In the genomic region with DNA sequence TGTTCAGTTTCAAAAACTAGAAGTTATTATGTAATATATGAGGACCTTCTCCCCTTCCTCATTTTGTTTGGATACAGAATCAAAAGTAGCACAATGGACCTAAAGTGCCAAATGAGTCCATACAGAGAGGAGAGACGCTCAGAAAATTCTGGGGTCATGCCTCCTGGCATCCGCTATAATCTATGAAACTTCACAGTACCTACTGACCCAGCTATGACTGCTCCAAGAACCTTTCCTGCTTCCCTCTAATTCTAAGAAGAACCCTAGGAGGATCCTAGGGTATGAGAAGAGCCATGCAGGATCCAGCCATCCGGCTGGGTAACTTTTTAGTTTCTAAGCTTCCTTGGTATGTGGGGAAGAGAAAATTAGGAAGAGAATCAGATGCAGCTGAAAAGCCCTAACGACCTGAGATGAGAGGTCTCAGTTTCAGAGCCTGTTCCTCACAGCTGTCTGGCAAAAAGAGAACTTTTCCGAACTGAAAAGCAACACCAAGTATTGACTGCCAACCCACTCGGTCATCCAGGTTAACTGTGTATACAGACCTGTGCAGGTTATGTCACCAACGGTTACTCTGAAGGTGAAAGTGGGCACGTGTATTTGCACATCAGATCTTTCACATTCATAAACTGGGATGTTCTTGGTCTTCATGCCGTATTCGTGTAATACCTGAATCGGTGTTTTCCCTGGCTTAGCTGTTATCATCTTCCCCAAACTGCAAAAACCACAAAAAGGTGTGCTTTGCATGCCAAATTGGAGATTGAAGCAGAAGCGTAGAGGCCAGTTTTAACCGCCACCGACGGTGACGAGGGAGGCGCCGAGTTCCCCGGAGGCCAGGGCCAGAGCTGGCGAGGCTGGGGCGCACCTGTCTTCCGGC, we compare ENCODE assay signal across 8 cellular contexts. TPM values are rescaled to one million over a fixed set of nuclear protein-coding genes. Genes with fewer than 3 reads are reported as not detected.
DNase-seq lines count a peak whose midpoint lies in the region; ATAC-seq and TF ChIP-seq lines count a peak whose summit lies in the region.

No MANE protein-coding gene starts in this region.

- H3K9me3 Mint-ChIP-seq in activated naive CD4-positive, alpha-beta T cell treated with anti-CD3 and anti-CD28 coated beads, Interleukin-2, amount 50 U/mL, for 24 hours = no peaks in the 10 kb centered on the region
- H3K9me3 Mint-ChIP-seq in chondrocyte (ENCODE audit: low read depth) = no peaks in the 10 kb centered on the region

- peaks cover 34% of the 10 kb centered on the region for H3K4me1 Mint-ChIP-seq in activated naive CD4-positive, alpha-beta T cell treated with anti-CD3 and anti-CD28 coated beads, Interleukin-2, amount 50 U/mL, for 24 hours
- peaks cover 32% of the 10 kb centered on the region for H3K4me1 Mint-ChIP-seq in chondrocyte (ENCODE audit: low read depth)

- no peaks in the 10 kb centered on the region for H3K9me3 ChIP-seq in mucosa of descending colon

- peaks cover 14% of the 10 kb centered on the region for H3K36me3 Mint-ChIP-seq in activated naive CD4-positive, alpha-beta T cell treated with anti-CD3 and anti-CD28 coated beads, Interleukin-2, amount 50 U/mL, for 24 hours
- peaks cover 14% of the 10 kb centered on the region for H3K36me3 Mint-ChIP-seq in chondrocyte (ENCODE audit: low read depth)

- no peak for DNase-seq in activated naive CD4-positive, alpha-beta T cell treated with Interleukin-2 at 50 U/mL for 16 hours
- DNase-seq in HFF-Myc (ENCODE audit: extremely low read depth, low read depth) = no peak
- DNase-seq in NAMALWA (ENCODE audit: low spot score) = peak; percentile 63
- no peak for DNase-seq in chondrocyte (ENCODE audit: low spot score)
- peak in 1 of 3 donors; percentile 34 for DNase-seq in mucosa of descending colon
- no peak for DNase-seq in H4 (ENCODE audit: low spot score)
- no peak for DNase-seq in ureter (ENCODE audit: low spot score)

- peaks cover 13% of the 10 kb centered on the region for H3K4me1 ChIP-seq in mucosa of descending colon (ENCODE audit: low read depth)

- H3K4me3 ChIP-seq in HFF-Myc (replicated peaks; ENCODE audit: low read depth, low read length) (peak overlapping the region; percentile 76), mucosa of descending colon (peak overlapping the region; percentile 90)

- no peaks in the 10 kb centered on the region for H3K36me3 ChIP-seq in mucosa of descending colon (ENCODE audit: low read depth)

- peak; percentile 5 for ATAC-seq in mucosa of descending colon

- intact Hi-C loops in mucosa of descending colon (cut with DNase I, micrococcal nuclease) = no loop called here

- H3K27ac Mint-ChIP-seq in activated naive CD4-positive, alpha-beta T cell treated with anti-CD3 and anti-CD28 coated beads, Interleukin-2, amount 50 U/mL, for 24 hours = peak overlapping the region; percentile 96
- H3K27ac Mint-ChIP-seq in chondrocyte (ENCODE audit: unreplicated experiment) = peak overlapping the region; percentile 91

- TF ChIP-seq CTCF in HFF-Myc (IDR thresholded peaks at IDR 0.05; ENCODE audit: low read depth, low read length, missing control alignments) (no peak), chondrocyte (IDR thresholded peaks at IDR 0.05) (no peak), mucosa of descending colon (IDR thresholded peaks at IDR 0.05) (no peak)

- H3K4me3 Mint-ChIP-seq in activated naive CD4-positive, alpha-beta T cell treated with anti-CD3 and anti-CD28 coated beads, Interleukin-2, amount 50 U/mL, for 24 hours = peak overlapping the region; percentile 93
- peak overlapping the region; percentile 81 for H3K4me3 Mint-ChIP-seq in chondrocyte (ENCODE audit: unreplicated experiment)

- H3K27me3 Mint-ChIP-seq in activated naive CD4-positive, alpha-beta T cell treated with anti-CD3 and anti-CD28 coated beads, Interleukin-2, amount 50 U/mL, for 24 hours = no peaks in the 10 kb centered on the region
- no peaks in the 10 kb centered on the region for H3K27me3 Mint-ChIP-seq in chondrocyte (ENCODE audit: low read depth)

RNA-seq across cellular contexts. Expression of a gene that starts 1.0 kb away (rescaled TPM):
- total RNA-seq in chondrocyte (42.8 to 48.8 TPM (median 48.8 TPM) in 3 replicates), mucosa of descending colon (10 to 100 TPM; 28.7 to 55.6 (median 31.5) TPM), ureter (48.1 TPM)
- total RNA-seq in H4 (2014; rRNA removed; shearing (Covaris generic)) = 53.5 and 53.9 TPM in 2 replicates

RNA-seq across cellular contexts. Expression of a gene that starts 1.2 kb away (rescaled TPM):
- total RNA-seq in chondrocyte = 3.7 to 6.6 TPM (median 4.2 TPM) in 3 replicates
- 1 to 10 TPM; 1.4 to 3.3 (median 1.5) TPM for total RNA-seq in mucosa of descending colon
- 1.1 and 2.5 TPM in 2 replicates for total RNA-seq in H4 (2014; rRNA removed; shearing (Covaris generic))
- total RNA-seq in ureter = 5.8 TPM

RNA-seq across cellular contexts. Expression of a gene that starts 28.5 kb away (rescaled TPM):
- total RNA-seq in chondrocyte = 41.7 to 62.5 TPM (median 44.3 TPM) in 3 replicates
- total RNA-seq in mucosa of descending colon = 1 to 10 TPM; 2.1 to 8.7 (median 7.3) TPM
- total RNA-seq in H4 (2014; rRNA removed; shearing (Covaris generic)) = 43.4 and 44.2 TPM in 2 replicates
- total RNA-seq in ureter = 13.6 TPM

RNA-seq across cellular contexts. Expression of a gene that starts 30.3 kb away (rescaled TPM):
- 34.9 to 39.4 TPM (median 36.4 TPM) in 3 replicates for total RNA-seq in chondrocyte
- 10 to 100 TPM; 24.1 to 47.6 (median 26.3) TPM for total RNA-seq in mucosa of descending colon
- 10.3 and 11.7 TPM in 2 replicates for total RNA-seq in H4 (2014; rRNA removed; shearing (Covaris generic))
- 38.6 TPM for total RNA-seq in ureter
